In genomic region chr14:57169901-57170300, GRCh38 we compare ENCODE assay signal across 29 cellular contexts.
"Had no signal": no experiment of that assay in that cellular context is flagged by ENCODE, and none has a peak within 500 bp of the region (broad histone marks: within the 10 kb centered on the region; RNA-seq: fewer than 3 reads in every experiment).

No MANE protein-coding gene starts in this region.

- H3K4me3 Mint-ChIP-seq: immature natural killer cell; mesothelial cell of epicardium; naive B cell; natural killer cell; nephron progenitor cell; stimulated activated naive B cell treated with anti-CD40 and anti-IgM and Interleukin-4, amounts not matched to agents 10 μg/mL and 1 μg/mL and 100 μg/mL, for 72 hours had no signal

- H3K9me3 Mint-ChIP-seq: immature natural killer cell; mesothelial cell of epicardium; naive B cell; natural killer cell; nephron progenitor cell; stimulated activated naive B cell treated with anti-CD40 and anti-IgM and Interleukin-4, amounts not matched to agents 10 μg/mL and 1 μg/mL and 100 μg/mL, for 72 hours had no signal

- H3K4me1 ChIP-seq: left lung, prostate gland, stomach, testis, thyroid gland, transverse colon, upper lobe of left lung, vagina had no signal

- H3K36me3 ChIP-seq: left lung, ovary, prostate gland, stomach, thyroid gland, transverse colon, upper lobe of left lung, vagina had no signal

- H3K9me3 ChIP-seq: left lung, ovary, prostate gland, stomach, testis, thyroid gland, transverse colon, upper lobe of left lung, vagina had no signal

- H3K27ac Mint-ChIP-seq: immature natural killer cell; mesothelial cell of epicardium; natural killer cell; nephron progenitor cell; stimulated activated naive B cell treated with anti-CD40 and anti-IgM and Interleukin-4, amounts not matched to agents 10 μg/mL and 1 μg/mL and 100 μg/mL, for 72 hours had no signal

- DNase-seq: hippocampal formation; immature natural killer cell; kidney; left colon; left lung; mesendoderm; naive B cell; natural killer cell; nephron progenitor cell; ovary; posterior cingulate gyrus; retina; right cardiac atrium; stimulated activated CD4-positive, alpha-beta T cell treated with anti-CD3 and anti-CD28 coated beads, Interleukin-12 subunit alpha, Interleukin-12 subunit beta, amount 100 ng/mL, for 4 hours; stimulated activated CD4-positive, alpha-beta T cell treated with anti-CD3 and anti-CD28 coated beads, Interleukin-15, amount 100 ng/mL, for 24 hours; stimulated activated CD4-positive, alpha-beta T cell treated with anti-CD3 and anti-CD28 coated beads, Interleukin-2, amount 100 ng/mL, for 24 hours; stimulated activated CD4-positive, alpha-beta T cell treated with anti-CD3 and anti-CD28 coated beads, Interleukin-4, amount 100 ng/mL, for 1 hour; stimulated activated naive B cell treated with anti-CD40 and anti-IgM and Interleukin-4, amounts not matched to agents 10 μg/mL and 1 μg/mL and 100 μg/mL, for 72 hours; stimulated activated naive CD8-positive, alpha-beta T cell treated with anti-CD3 and anti-CD28 coated beads, Interleukin-15, Interleukin-2, amounts not matched to agents 100 U/mL and 50 U/mL, for 24 hours; stomach; testis; thyroid gland; transverse colon; upper lobe of left lung had no signal

- H3K4me1 Mint-ChIP-seq: immature natural killer cell; mesothelial cell of epicardium; naive B cell; natural killer cell; stimulated activated naive B cell treated with anti-CD40 and anti-IgM and Interleukin-4, amounts not matched to agents 10 μg/mL and 1 μg/mL and 100 μg/mL, for 72 hours had no signal

- H3K36me3 Mint-ChIP-seq: immature natural killer cell; mesothelial cell of epicardium; naive B cell; natural killer cell; stimulated activated naive B cell treated with anti-CD40 and anti-IgM and Interleukin-4, amounts not matched to agents 10 μg/mL and 1 μg/mL and 100 μg/mL, for 72 hours had no signal

- H3K4me3 ChIP-seq: left lung, lung, ovary, prostate gland, skin epidermis, stomach, testis, thyroid gland, transverse colon, upper lobe of left lung, vagina had no signal

- H3K27ac ChIP-seq: left lung, ovary, prostate gland, skin epidermis, stomach, testis, thyroid gland, transverse colon, upper lobe of left lung, vagina had no signal

- H3K27me3 ChIP-seq: left lung, ovary, testis, thyroid gland, transverse colon, upper lobe of left lung, vagina had no signal
